Comparison of ENCODE assay signal across 9 cellular contexts in the genomic region with DNA sequence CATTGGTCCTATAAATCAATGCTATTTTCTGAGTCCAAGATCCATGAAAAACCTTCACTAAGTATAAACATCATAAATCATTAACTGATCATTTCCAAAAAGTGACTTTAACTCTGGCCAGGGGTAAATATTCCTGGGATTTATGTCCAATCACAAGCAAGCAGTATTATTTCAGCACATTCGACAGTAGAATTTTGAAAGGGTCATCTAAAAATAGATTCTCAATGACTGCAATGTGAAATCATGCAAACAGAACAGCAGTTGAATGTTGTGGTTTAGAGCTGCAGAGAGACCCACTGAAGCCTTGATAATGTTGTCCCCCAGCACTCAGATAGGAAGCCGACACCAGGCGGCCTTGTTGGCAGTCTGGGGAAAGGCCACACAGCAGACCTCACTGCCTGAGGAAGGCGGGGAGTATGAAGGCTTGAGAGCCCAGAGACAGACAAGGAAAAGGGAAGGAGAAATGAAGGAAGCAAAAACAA. TPM values are rescaled to one million over a fixed set of nuclear protein-coding genes. Genes with fewer than 3 reads are reported as not detected.
A peak's percentile ranks its signal among the peaks of the same experiment; 100 is the strongest.
DNase-seq lines count a peak whose midpoint lies in the region; ATAC-seq, FAIRE-seq and TF ChIP-seq lines count a peak whose summit lies in the region.
"Had no signal": no experiment of that assay in that cellular context is flagged by ENCODE, and none has a peak within 500 bp of the region (broad histone marks: within the 10 kb centered on the region; RNA-seq: fewer than 3 reads in every experiment).

No MANE protein-coding gene starts in this region.

- intact Hi-C loops in ascending aorta (cut with DNase I) = loop anchor here (2.0 to 10.0 kb wide), 4 partner anchors 84 to 218 kb away; partner anchors contain the start of genes CDNF, DCLRE1C, HSPA14 and MEIG1

- H3K4me1 ChIP-seq in ascending aorta = peaks cover 13 to 38% of the 10 kb centered on the region in 2 donors

- no peak for FAIRE-seq in urothelium cell line (lab: Jason Lieb, UNC)

- DNase-seq in ascending aorta (ENCODE audit: low spot score in 2 of 2) (no peak), kidney tubule cell (ENCODE audit: low spot score) (peak; percentile 64), substantia nigra (lab: John Stamatoyannopoulos, UW) (peak in 7 of 49 donors; percentile 4 to 35 (median 13)), NCI-H187 treated with DMSO at 0.1 percent for 48 hours (lab: John Stamatoyannopoulos, UW) (no peak), urothelium cell line (ENCODE audit: low spot score) (no peak)
- DNase-seq: T-helper 9 cell had no signal

- no peaks in the 10 kb centered on the region for H3K36me3 ChIP-seq in ascending aorta

- peak overlapping the region; percentile 82 to 87 for H3K27ac ChIP-seq in ascending aorta
- H3K27ac ChIP-seq in substantia nigra (ENCODE audit: low read depth, low read length, poor library complexity, severe bottlenecking) = peak overlapping the region; percentile 36

- no peak overlapping the region for H3K4me3 ChIP-seq in ascending aorta

- H3K9me3 ChIP-seq in ascending aorta = no peaks in the 10 kb centered on the region

- H3K27me3 ChIP-seq in ascending aorta = no peaks in the 10 kb centered on the region

- peak; percentile 54 for ATAC-seq in HG02884 (IDR thresholded peaks at IDR 0.05; ENCODE audit: unreplicated experiment)
- no peak for ATAC-seq in HG02642 (IDR thresholded peaks at IDR 0.05; ENCODE audit: poor library complexity, unreplicated experiment)
- ATAC-seq in GM18498 (IDR thresholded peaks at IDR 0.05; ENCODE audit: unreplicated experiment) = no peak

- TF ChIP-seq CTCF in ascending aorta (IDR thresholded peaks at IDR 0.05) = no peak

RNA-seq across cellular contexts. Expression of gene FAM107B, which starts 38.1 kb away (rescaled TPM):
- total RNA-seq in ascending aorta = 3.7 TPM
